In genomic region chr3:166696104-166696503, GRCh38 we compare ENCODE assay signal across 23 cellular contexts.
DNase-seq lines count a peak whose midpoint lies in the region; ATAC-seq, FAIRE-seq and TF ChIP-seq lines count a peak whose summit lies in the region.
"Had no signal": no experiment of that assay in that cellular context is flagged by ENCODE, and none has a peak within 500 bp of the region (broad histone marks: within the 10 kb centered on the region; RNA-seq: fewer than 3 reads in every experiment).

No MANE protein-coding gene starts in this region.

- no peak overlapping the region for H2BK12ac ChIP-seq in H1 (ENCODE audit: low read depth, low read length)

- no peak overlapping the region for H2BK15ac ChIP-seq in H1 (ENCODE audit: low read length)

- no peak overlapping the region for H4K5ac ChIP-seq in H1 (ENCODE audit: insufficient read length, low read depth, low read length)

- no peaks in the 10 kb centered on the region for H3K4me1 ChIP-seq in HepG2 (ENCODE audit: insufficient read depth, low read length)
- no peaks in the 10 kb centered on the region for H3K4me1 ChIP-seq in right lobe of liver
- H3K4me1 ChIP-seq in H1 (replicated peaks in 1 of 4; ENCODE audit: control insufficient read depth in 3 of 4, insufficient read depth in 4 of 4, low read length in 3 of 4): peaks cover 0 to 3% (median 0%) of the 10 kb centered on the region in 4 experiments; a peak in 1 of 7 replicates
- H3K4me1 ChIP-seq: A549; BLaER1 treated with 17β-estradiol and CSF1 and Interleukin-3, amounts not matched to agents 10 nM and 100 nM; Caco-2 had no signal

- WGBS in HepG2 (ENCODE audit: low lambda C conversion rate): 0% methylated on average over 2 of the region's 2 CpGs
- WGBS in right lobe of liver (ENCODE audit: insufficient coverage, low coverage, low lambda C conversion rate, missing lambda C conversion rate): 59% methylated on average over 2 of the region's 2 CpGs
- WGBS in H1 (ENCODE audit: extremely low coverage in 1 of 2, insufficient coverage in 1 of 2, insufficient read length in 1 of 2, insufficient replicate concordance in 2 of 2, low coverage in 1 of 2, low lambda C conversion rate in 2 of 2, missing lambda C conversion rate in 1 of 2), 2 experiments: 91% methylated on average over 2 of the region's 2 CpGs; no CpG with 5 or more reads in 1 of the 2 experiments

- no peak overlapping the region for H3K14ac ChIP-seq in H1 (ENCODE audit: insufficient read length)

- no peaks in the 10 kb centered on the region for H3K9me3 Mint-ChIP-seq in endothelial cell (ENCODE audit: unreplicated experiment)

- H3K56ac ChIP-seq in H1 (replicated peaks; ENCODE audit: insufficient read length, low read depth, low read length): no peak overlapping the region

- no peak overlapping the region for H3K27ac Mint-ChIP-seq in endothelial cell (ENCODE audit: unreplicated experiment)
- H3K27ac Mint-ChIP-seq: B cell; CD4-positive, alpha-beta T cell; CD8-positive, alpha-beta T cell had no signal

- H4K8ac ChIP-seq in H1 (ENCODE audit: extremely low read depth, insufficient read depth, low read length): no peak overlapping the region

- TF ChIP-seq POLR2A in HepG2 (IDR thresholded peaks at IDR 0.05; ENCODE audit: insufficient read depth in 1 of 2, low read depth in 2 of 2, low read length in 2 of 2) (no peak), right lobe of liver (IDR thresholded peaks at IDR 0.05) (no peak), H1 (IDR thresholded peaks at IDR 0.05; ENCODE audit: control extremely low read depth in 1 of 2, low read depth in 2 of 2, low read length in 2 of 2) (no peak)

- no peak for DNase-seq in HepG2 (ENCODE audit: low spot score)
- DNase-seq in right lobe of liver: no peak
- no peak for DNase-seq in H1 (ENCODE audit: low read depth in 1 of 2, low spot score in 2 of 2)
- no peak for DNase-seq in endothelial cell (ENCODE audit: low spot score)
- DNase-seq in RKO (ENCODE audit: low spot score): no peak
- DNase-seq in NCI-H2196 (lab: John Stamatoyannopoulos, UW; ENCODE audit: unreplicated experiment): no peak
- DNase-seq: AML-193; Caco-2; Calu3; CD4-positive, alpha-beta T cell; CD8-positive, alpha-beta T cell; DMS79 treated with DMSO at 0.1 percent for 48 hours; GF-D8 had no signal

- H3K4ac ChIP-seq in H1 (replicated peaks; ENCODE audit: insufficient read length, low read depth, low read length): no peak overlapping the region

- peaks cover 5% of the 10 kb centered on the region for H3K4me1 Mint-ChIP-seq in endothelial cell (ENCODE audit: unreplicated experiment)
- H3K4me1 Mint-ChIP-seq: B cell had no signal

- no peak overlapping the region for H2BK5ac ChIP-seq in H1 (ENCODE audit: low read depth, low read length)

- no peaks in the 10 kb centered on the region for H3K36me3 Mint-ChIP-seq in endothelial cell (ENCODE audit: low read depth, unreplicated experiment)
- H3K36me3 Mint-ChIP-seq: CD8-positive, alpha-beta T cell had no signal

- no peak overlapping the region for H4K91ac ChIP-seq in H1 (replicated peaks; ENCODE audit: insufficient read length, low read length)

- intact Hi-C loops in HepG2 (cut with micrococcal nuclease; ENCODE audit: unreplicated experiment): no loop called here
- intact Hi-C loops in right lobe of liver (cut with DNase I): no loop called here

- no peak overlapping the region for H2BK20ac ChIP-seq in H1 (ENCODE audit: low read length)

- no peak overlapping the region for H3K18ac ChIP-seq in H1 (ENCODE audit: extremely low read depth, low read length)

- no peaks in the 10 kb centered on the region for H3K23me2 ChIP-seq in H1 (ENCODE audit: low read depth, low read length)

- H3K4me2 ChIP-seq in HepG2 (ENCODE audit: low read depth, low read length) (no peak overlapping the region), SU-DHL-6 (ENCODE audit: low read depth, low read length, poor library complexity, severe bottlenecking) (no peak overlapping the region), H1 (ENCODE audit: insufficient read depth in 1 of 2, low read depth in 2 of 2, low read length in 2 of 2) (no peak overlapping the region)
- H3K4me2 ChIP-seq: A549; BLaER1 treated with 17β-estradiol and CSF1 and Interleukin-3, amounts not matched to agents 10 nM and 100 nM had no signal

- H3K27ac ChIP-seq in HepG2 (ENCODE audit: extremely low read length, insufficient read depth, low read length) (no peak overlapping the region), right lobe of liver (no peak overlapping the region), SU-DHL-6 (ENCODE audit: low read depth, low read length) (no peak overlapping the region), H1 (ENCODE audit: low read depth, low read length) (no peak overlapping the region)
- H3K27ac ChIP-seq: 22Rv1; A549; BLaER1 treated with 17β-estradiol and CSF1 and Interleukin-3, amounts not matched to agents 10 nM and 100 nM; C4-2B had no signal

- BruUV-seq in HepG2 (replicated peaks; lab: Mats Ljungman, UMichigan): no TSS peak

- H2AFZ ChIP-seq in HepG2 (ENCODE audit: low read length): no peak overlapping the region
- H2AFZ ChIP-seq in SU-DHL-6 (ENCODE audit: low read depth, low read length, severe bottlenecking): peak overlapping the region; percentile 69
- no peak overlapping the region for H2AFZ ChIP-seq in H1 (ENCODE audit: low read length)

- in situ Hi-C loops in HepG2 (cut with HindIII; ENCODE audit: extremely low pct_ligation_motif_present, low pct_unique_long_range_greater_than_20kb): no loop called here

- H3K36me3 ChIP-seq in HepG2 (replicated peaks in 1 of 2; ENCODE audit: control insufficient read depth in 1 of 2, insufficient read depth in 2 of 2, low read length in 2 of 2) (no peaks in the 10 kb centered on the region), right lobe of liver (no peaks in the 10 kb centered on the region), SU-DHL-6 (ENCODE audit: low read length) (no peaks in the 10 kb centered on the region), H1 (ENCODE audit: control insufficient read depth in 2 of 4, insufficient read depth in 4 of 4, low read length in 3 of 4) (no peaks in the 10 kb centered on the region)
- H3K36me3 ChIP-seq: BLaER1 treated with 17β-estradiol and CSF1 and Interleukin-3, amounts not matched to agents 10 nM and 100 nM had no signal

- no peaks in the 10 kb centered on the region for H3K79me1 ChIP-seq in H1 (ENCODE audit: low read depth, low read length)

- H3K4me3 ChIP-seq in HepG2 (replicated peaks in 1 of 3; ENCODE audit: insufficient read depth in 1 of 3, low read depth in 2 of 3, low read length in 3 of 3) (no peak overlapping the region), right lobe of liver (no peak overlapping the region), SU-DHL-6 (ENCODE audit: insufficient read depth, low read length, poor library complexity, severe bottlenecking) (no peak overlapping the region), H1 (ENCODE audit: extremely low read depth in 1 of 4, insufficient read depth in 2 of 4, low read depth in 3 of 4, low read length in 4 of 4) (no peak overlapping the region)
- H3K4me3 ChIP-seq: A549; BLaER1 treated with 17β-estradiol and CSF1 and Interleukin-3, amounts not matched to agents 10 nM and 100 nM had no signal

- no peak for TF ChIP-seq EP300 in HepG2 (IDR thresholded peaks at IDR 0.05; ENCODE audit: low read depth in 2 of 2, low read length in 2 of 2)
- TF ChIP-seq EP300 in HepG2 (CRISPR knock-in tag; IDR thresholded peaks at IDR 0.05; ENCODE audit: borderline replicate concordance): no peak
- TF ChIP-seq EP300 in H1 (IDR thresholded peaks at IDR 0.05; ENCODE audit: borderline replicate concordance in 1 of 2, low read depth in 2 of 2, low read length in 2 of 2): no peak

- H3K4me3 Mint-ChIP-seq in endothelial cell (ENCODE audit: unreplicated experiment): no peak overlapping the region
- H3K4me3 Mint-ChIP-seq: B cell; CD4-positive, alpha-beta T cell; CD8-positive, alpha-beta T cell had no signal

- ATAC-seq in HepG2: no peak
- no peak for ATAC-seq in right lobe of liver
- ATAC-seq: A549; CD8-positive, alpha-beta T cell had no signal

- H2BK120ac ChIP-seq in H1 (replicated peaks; ENCODE audit: low read depth, low read length): no peak overlapping the region

- no peaks in the 10 kb centered on the region for H3K9me2 ChIP-seq in SU-DHL-6 (replicated peaks; ENCODE audit: insufficient read depth, low read length)

- CTCF ChIA-PET in HepG2 (lab: Yijun Ruan, JAX; ENCODE audit: low intra/inter-chr PET ratio, low total read pairs) (no interaction called here), H1 (lab: Charles Lee; ENCODE audit: partially characterized antibody) (interaction anchor here (0.7 to 1.4 kb wide), 2 partner anchors 10 to 171 kb away, joined by 3 read pairs; no protein-coding TSS in a partner anchor)

- H3K79me2 ChIP-seq in HepG2 (ENCODE audit: insufficient read depth, low read length) (no peaks in the 10 kb centered on the region), SU-DHL-6 (ENCODE audit: insufficient read depth, low read length) (no peaks in the 10 kb centered on the region), H1 (ENCODE audit: control insufficient read depth in 1 of 2, insufficient read depth in 2 of 2, low read length in 2 of 2) (no peaks in the 10 kb centered on the region)

- H3K9me3 ChIP-seq in HepG2 (ENCODE audit: low read length) (no peaks in the 10 kb centered on the region), right lobe of liver (no peaks in the 10 kb centered on the region), SU-DHL-6 (ENCODE audit: insufficient read depth, low read length) (no peaks in the 10 kb centered on the region), H1 (ENCODE audit: insufficient read depth in 2 of 2, low read depth in 1 of 2, low read length in 1 of 2) (no peaks in the 10 kb centered on the region)
- H3K9me3 ChIP-seq: A549, Caco-2 had no signal

- TF ChIP-seq CTCF in HepG2 (CRISPR knock-in tag; IDR thresholded peaks at IDR 0.05) (no peak), right lobe of liver (IDR thresholded peaks at IDR 0.05) (no peak), SU-DHL-6 (IDR thresholded peaks at IDR 0.05; ENCODE audit: insufficient read depth, low read length, poor library complexity, severe bottlenecking) (no peak), H1 (IDR thresholded peaks at IDR 0.05; ENCODE audit: control extremely low read depth in 1 of 3, insufficient read depth in 1 of 3, low read depth in 1 of 3, low read length in 3 of 3) (no peak), endothelial cell (IDR thresholded peaks at IDR 0.05; ENCODE audit: unreplicated experiment) (no peak)

- H4K20me1 ChIP-seq in HepG2 (ENCODE audit: insufficient read depth, low read length): no peaks in the 10 kb centered on the region
- H4K20me1 ChIP-seq in SU-DHL-6 (ENCODE audit: low read depth, low read length): no peaks in the 10 kb centered on the region
- H4K20me1 ChIP-seq in H1 (replicated peaks in 1 of 2; ENCODE audit: control insufficient read depth in 1 of 2, insufficient read depth in 2 of 2, low read length in 2 of 2): no peaks in the 10 kb centered on the region
- H4K20me1 ChIP-seq: BLaER1 treated with 17β-estradiol and CSF1 and Interleukin-3, amounts not matched to agents 10 nM and 100 nM had no signal

- H2AK5ac ChIP-seq in H1 (ENCODE audit: low read depth, low read length): no peak overlapping the region

- FAIRE-seq in HepG2 (lab: Jason Lieb, UNC) (no peak), H1 (lab: Jason Lieb, UNC) (no peak)
- FAIRE-seq: A549, D721Med, G401.6, GM12891, GM19239 had no signal

- no peaks in the 10 kb centered on the region for H3K27me3 Mint-ChIP-seq in endothelial cell (ENCODE audit: unreplicated experiment)
- H3K27me3 Mint-ChIP-seq: B cell; CD4-positive, alpha-beta T cell had no signal

- H3K27me3 ChIP-seq in HepG2 (ENCODE audit: control insufficient read depth in 1 of 2, insufficient read depth in 2 of 2, low read length in 2 of 2) (no peaks in the 10 kb centered on the region), right lobe of liver (no peaks in the 10 kb centered on the region), SU-DHL-6 (ENCODE audit: low read length) (no peaks in the 10 kb centered on the region), H1 (replicated peaks in 1 of 4; ENCODE audit: control insufficient read depth in 3 of 4, extremely low read depth in 1 of 4, insufficient read depth in 3 of 4, low read length in 3 of 4) (no peaks in the 10 kb centered on the region)
- H3K27me3 ChIP-seq: BLaER1 treated with 17β-estradiol and CSF1 and Interleukin-3, amounts not matched to agents 10 nM and 100 nM had no signal

- no peak overlapping the region for H3K9ac ChIP-seq in HepG2 (ENCODE audit: insufficient read depth, low read depth, low read length)
- H3K9ac ChIP-seq in SU-DHL-6 (ENCODE audit: low read length): no peak overlapping the region
- no peak overlapping the region for H3K9ac ChIP-seq in H1 (replicated peaks in 1 of 4; ENCODE audit: extremely low read depth in 1 of 4, low read depth in 3 of 4, low read length in 3 of 4)
- H3K9ac ChIP-seq: BLaER1 treated with 17β-estradiol and CSF1 and Interleukin-3, amounts not matched to agents 10 nM and 100 nM had no signal

- no peak for TF ChIP-seq RAD21 in HepG2 (CRISPR knock-in tag; IDR thresholded peaks at IDR 0.05)
- no peak for TF ChIP-seq RAD21 in H1 (IDR thresholded peaks at IDR 0.05 in 1 of 2, conservative IDR thresholded peaks at IDR 0.05 in 1 of 2; ENCODE audit: low read depth in 2 of 2, low read length in 2 of 2)

- POLR2A ChIA-PET in HepG2 (lab: Yijun Ruan, JAX) (no interaction called here), H1 (lab: Charles Lee; ENCODE audit: partially characterized antibody) (no interaction called here)

- no peak overlapping the region for H3K23ac ChIP-seq in H1 (ENCODE audit: insufficient read length)

- no peaks in the 10 kb centered on the region for H3F3A ChIP-seq in SU-DHL-6 (ENCODE audit: insufficient read depth)

Comparison
In these comparisons a context has a peak if more than half of its experiments do, and no peak if none do; other contexts are left out.
1. Of the 41 proteins assayed by ChIP-seq in both HepG2 and H1: peak only in HepG2: none; only in H1: none; in both: MAFK; in neither: 40.